ENCODE assay signal across 33 cellular contexts in genomic region chr18:57505231-57505630, GRCh38.
"Had no signal": no experiment of that assay in that cellular context is flagged by ENCODE, and none has a peak within 500 bp of the region (broad histone marks: within the 10 kb centered on the region; RNA-seq: fewer than 3 reads in every experiment).

No MANE protein-coding gene starts in this region.

- H3K4me3 ChIP-seq: adrenal gland, ascending aorta, body of pancreas, breast epithelium, cardiac muscle cell had no signal

- H3K9me3 ChIP-seq: adrenal gland, ascending aorta, body of pancreas, breast epithelium had no signal

- H3K4me1 ChIP-seq: adrenal gland, body of pancreas, breast epithelium had no signal

- DNase-seq: activated effector memory CD4-positive, alpha-beta T cell treated with anti-CD3 and anti-CD28 coated beads, Interleukin-2, amount 50 U/mL, for 16 hours; activated effector memory CD4-positive, alpha-beta T cell treated with Interleukin-2 at 50 U/mL for 16 hours; activated gamma-delta T cell; activated gamma-delta T cell treated with Interleukin-2 at 50 U/mL for 16 hours; activated naive CD4-positive, alpha-beta T cell; activated naive CD4-positive, alpha-beta T cell treated with anti-CD3 and anti-CD28 coated beads for 36 hours; activated naive CD4-positive, alpha-beta T cell treated with anti-CD3 and anti-CD28 coated beads, Interleukin-2, amount 10 ng/mL, durations not matched to agents 7 days and 5 days; activated naive CD4-positive, alpha-beta T cell treated with anti-CD3 and anti-CD28 coated beads, Interleukin-2, amount 50 U/mL, for 16 hours; activated naive CD4-positive, alpha-beta T cell treated with Interleukin-2 at 50 U/mL for 16 hours; activated naive CD8-positive, alpha-beta T cell treated with anti-CD3 and anti-CD28 coated beads for 36 hours; activated naive CD8-positive, alpha-beta T cell treated with anti-CD3 and anti-CD28 coated beads, Interleukin-2, amount 10 ng/mL, durations not matched to agents 7 days and 5 days; activated naive CD8-positive, alpha-beta T cell treated with anti-CD3 and anti-CD28 coated beads, Interleukin-2, amount 50 U/mL, for 24 hours; activated T-cell treated with anti-CD3 and anti-CD28 coated beads for 4 hours; activated T-cell treated with anti-CD3 and anti-CD28 coated beads, Interleukin-2, amount 50 U/mL, for 1 hour; activated T-cell treated with anti-CD3 and anti-CD28 coated beads, Interleukin-2, amount 50 U/mL, for 24 hours; activated T-cell treated with anti-CD3 and anti-CD28 coated beads, Interleukin-2, amount 50 U/mL, for 4 hours; activated T-cell treated with anti-CD3 and anti-CD28 coated beads, Interleukin-2, amount 50 U/mL, for 48 hours; activated T-cell treated with anti-CD3 and anti-CD28 coated beads, Interleukin-2, amount 50 U/mL, for 72 hours; adrenal gland; amniotic stem cell; amygdala; anterior cingulate cortex; aorta; body of pancreas; brain microvascular endothelial cell; caudate nucleus; central memory CD4-positive, alpha-beta T cell; cerebellar nuclear complex had no signal

- H3K36me3 ChIP-seq: adrenal gland, ascending aorta, brain microvascular endothelial cell, breast epithelium, cardiac muscle cell had no signal

- H3K27me3 ChIP-seq: ascending aorta, body of pancreas, brain microvascular endothelial cell, cardiac muscle cell had no signal

- ATAC-seq: activated naive CD4-positive, alpha-beta T cell treated with anti-CD3 and anti-CD28 coated beads, Interleukin-2, amount 50 U/mL, for 72 hours; activated naive CD8-positive, alpha-beta T cell treated with anti-CD3 and anti-CD28 coated beads, Interleukin-2, amount 50 U/mL, for 24 hours; activated T-cell treated with anti-CD3 and anti-CD28 coated beads, Interleukin-2, amount 50 U/mL, for 4 hours; activated T-cell treated with anti-CD3 and anti-CD28 coated beads, Interleukin-2, amount 50 U/mL, for 72 hours; activated T-helper 17 cell treated with anti-CD3 and anti-CD28 coated beads, Interleukin-2, amount 50 U/mL, for 72 hours; body of pancreas had no signal

- H3K27ac ChIP-seq: adrenal gland, body of pancreas, brain microvascular endothelial cell, breast epithelium, cardiac muscle cell had no signal
